In genomic region chr12:108129017-108129812, GRCh38 we compare ENCODE assay signal across 8 cellular contexts. TPM values are rescaled to one million over a fixed set of nuclear protein-coding genes. Genes with fewer than 3 reads are reported as not detected.
DNase-seq lines count a peak whose midpoint lies in the region; ATAC-seq and TF ChIP-seq lines count a peak whose summit lies in the region.

Gene WSCD2 (plus strand): TSS chr12:108129288. CDS start chr12:108195833, 66,545 bp downstream.

- DNase-seq in AG09309 (ENCODE audit: low read depth) (no peak), HL-60 (ENCODE audit: low read depth in 1 of 2, low spot score in 1 of 2) (peak; percentile 14 to 21), RWPE2 (ENCODE audit: low spot score) (no peak), midbrain (lab: John Stamatoyannopoulos, UW) (peak; percentile 61), type B pancreatic cell (ENCODE audit: extremely low spot score, unreplicated experiment) (peak; percentile 79)

- H3K27me3 Mint-ChIP-seq in type B pancreatic cell: peaks cover 71% of the 10 kb centered on the region

- H3K27ac ChIP-seq in HL-60 (replicated peaks): no peak within 1 kb of the TSS
- H3K27ac ChIP-seq in RWPE2 (ENCODE audit: poor library complexity, severe bottlenecking): no peak within 1 kb of the TSS
- peak within 1 kb of the TSS in 1 of 2 donors; percentile 53 for H3K27ac ChIP-seq in esophagus (ENCODE audit: low read depth in 2 of 2, low read length in 1 of 2)

- WGBS in esophagus, 2 donors: 4 to 5% methylated on average over 53 to 74 of the region's 74 CpGs

- H3K4me1 ChIP-seq in RWPE2 (ENCODE audit: insufficient read depth, poor library complexity, severe bottlenecking) (no peaks in the 10 kb centered on the region), esophagus (ENCODE audit: control insufficient read depth in 2 of 2, insufficient read depth in 2 of 2, low read length in 1 of 2) (peaks cover 0 to 7% of the 10 kb centered on the region in 2 donors)

- peaks cover 21% of the 10 kb centered on the region for H3K4me1 Mint-ChIP-seq in type B pancreatic cell (ENCODE audit: unreplicated experiment)

- peak within 1 kb of the TSS; percentile 87 for H3K4me3 Mint-ChIP-seq in type B pancreatic cell

- no peak for TF ChIP-seq CTCF in AG09309 (IDR thresholded peaks at IDR 0.05; ENCODE audit: control insufficient read depth, insufficient read depth, low read depth, low read length, missing control alignments)
- no peak for TF ChIP-seq CTCF in HL-60 (IDR thresholded peaks at IDR 0.05; ENCODE audit: insufficient read depth, low read length)
- TF ChIP-seq CTCF in RWPE2 (IDR thresholded peaks at IDR 0.05; ENCODE audit: poor library complexity, severe bottlenecking): peak; percentile 32
- TF ChIP-seq CTCF in type B pancreatic cell (conservative IDR thresholded peaks at IDR 0.05): peak; percentile 67

- H3K27me3 ChIP-seq in HL-60 (ENCODE audit: insufficient read depth, poor library complexity, severe bottlenecking): peaks cover 17% of the 10 kb centered on the region
- H3K27me3 ChIP-seq in RWPE2 (ENCODE audit: insufficient read depth, poor library complexity, severe bottlenecking): peaks cover 47% of the 10 kb centered on the region
- H3K27me3 ChIP-seq in esophagus (ENCODE audit: control insufficient read depth in 1 of 2, insufficient read depth in 2 of 2, low read length in 2 of 2): no peaks in the 10 kb centered on the region

- H3K36me3 ChIP-seq in RWPE2 (ENCODE audit: low read depth) (no peaks in the 10 kb centered on the region), esophagus (ENCODE audit: control insufficient read depth in 2 of 2, insufficient read depth in 2 of 2, low read length in 1 of 2) (no peaks in the 10 kb centered on the region)

- no peaks in the 10 kb centered on the region for H3K36me3 Mint-ChIP-seq in type B pancreatic cell

- H3K27ac Mint-ChIP-seq in type B pancreatic cell: no peak within 1 kb of the TSS

- ATAC-seq in RWPE2 (ENCODE audit: low read depth) (peak; percentile 67), GM18520 (IDR thresholded peaks at IDR 0.05; ENCODE audit: unreplicated experiment) (no peak), GM18873 (IDR thresholded peaks at IDR 0.05; ENCODE audit: low FRiP score, unreplicated experiment) (no peak)

- H3K4me3 ChIP-seq in AG09309 (ENCODE audit: control insufficient read depth, low read depth, low read length) (peak within 1 kb of the TSS; percentile 20), HL-60 (replicated peaks; ENCODE audit: insufficient read depth, low read length) (peak within 1 kb of the TSS; percentile 4; the same call in 1 of the 2 replicates), RWPE2 (ENCODE audit: severe bottlenecking) (peak within 1 kb of the TSS; percentile 32), esophagus (ENCODE audit: low read depth in 1 of 2, low read length in 2 of 2) (peak within 1 kb of the TSS; percentile 48 to 53)

- H3K9me3 Mint-ChIP-seq in type B pancreatic cell: no peaks in the 10 kb centered on the region

- H3K9me3 ChIP-seq in RWPE2 (ENCODE audit: severe bottlenecking) (no peaks in the 10 kb centered on the region), esophagus (ENCODE audit: control insufficient read depth in 2 of 2, insufficient read depth in 1 of 2, low read depth in 1 of 2, low read length in 1 of 2) (no peaks in the 10 kb centered on the region)

RNA-seq across cellular contexts. Expression of gene WSCD2, which starts in this region (rescaled TPM):
- under 1 TPM; 0.51 to 0.72 TPM for polyA plus RNA-seq in esophagus
- 5.0 and 72.9 TPM in 2 replicates for total RNA-seq in type B pancreatic cell (ENCODE audit: low replicate concordance)

Comparison
In these comparisons a context has a peak if more than half of its experiments do, and no peak if none do; other contexts are left out.
1. DNase-seq: peak in HL-60 (2 of 2), midbrain (single experiment) and type B pancreatic cell (single experiment); none in AG09309 (single experiment) and RWPE2 (single experiment).
2. CTCF ChIP-seq: peak in RWPE2 (single experiment) and type B pancreatic cell (single experiment); none in AG09309 (single experiment) and HL-60 (single experiment).
3. Peak in every context shown above with its lines, with median percentiles within 50 percentile points of each other: H3K4me3 ChIP-seq.